In genomic region chr1:201828820-201829774, GRCh38 we compare ENCODE assay signal across 1 cellular context.
TF ChIP-seq lines count a peak whose summit lies in the region.

IPO9 (plus strand) TSS chr1:201829157; CDS start chr1:201829210, 53 bp downstream.

TF ChIP-seq in GM12878, 131 proteins besides CTCF, POLR2A, EP300 and RAD21 (continued from another document and continues in another):
- TF ChIP-seq E2F4 (IDR thresholded peaks at IDR 0.05; ENCODE audit: low read depth, low read length) (peak; percentile 77), SKIL (IDR thresholded peaks at IDR 0.05; ENCODE audit: low read depth, poor library complexity, severe bottlenecking) (no peak), BMI1 (IDR thresholded peaks at IDR 0.05; ENCODE audit: borderline replicate concordance) (no peak), SREBF2 (IDR thresholded peaks at IDR 0.05; ENCODE audit: low read length) (no peak), REST (IDR thresholded peaks at IDR 0.05; ENCODE audit: low read depth, low read length) (no peak), RB1 (IDR thresholded peaks at IDR 0.05; ENCODE audit: borderline replicate concordance) (peak; percentile 98; the same call in 1 of the 2 replicates), CBX5 (IDR thresholded peaks at IDR 0.05; ENCODE audit: low read depth) (no peak), RFX5 (IDR thresholded peaks at IDR 0.05; ENCODE audit: low read depth, low read length) (0 out of 2 replicates have a peak, but pooled peaks have one; percentile 40), SPI1 (IDR thresholded peaks at IDR 0.05; ENCODE audit: borderline replicate concordance, insufficient read depth, low read depth, low read length) (no peak), SREBF1 (IDR thresholded peaks at IDR 0.05; ENCODE audit: low read length) (no peak), MEF2A (IDR thresholded peaks at IDR 0.05; ENCODE audit: insufficient read depth, low read depth, low read length) (0 out of 2 replicates have a peak, but pooled peaks have one; percentile 55), SIN3A (IDR thresholded peaks at IDR 0.05; ENCODE audit: low read depth, low read length) (no peak), NR2F1 (conservative IDR thresholded peaks at IDR 0.05) (peak; percentile 61), ZBTB40 (IDR thresholded peaks at IDR 0.05; ENCODE audit: borderline replicate concordance) (no peak), NKRF (conservative IDR thresholded peaks at IDR 0.05) (peak; percentile 83), PKNOX1 (IDR thresholded peaks at IDR 0.05) (peak; percentile 83), NR2C2 (IDR thresholded peaks at IDR 0.05; ENCODE audit: borderline replicate concordance, control insufficient read depth, insufficient read length, low read depth) (no peak), KLF5 (IDR thresholded peaks at IDR 0.05; ENCODE audit: partially characterized antibody) (peak; percentile 87), BCL3 (IDR thresholded peaks at IDR 0.05; ENCODE audit: borderline replicate concordance, insufficient read depth, low read depth, low read length, poor library complexity, severe bottlenecking) (peak; percentile 41), ZBTB4 (CRISPR knock-in tag; IDR thresholded peaks at IDR 0.05) (no peak), STAT1 (conservative IDR thresholded peaks at IDR 0.05) (peak; percentile 90; the same call in 1 of the 2 replicates), RAD51 (IDR thresholded peaks at IDR 0.05) (no peak), ZNF274 (IDR thresholded peaks at IDR 0.05; ENCODE audit: insufficient read depth, insufficient read length) (no peak), ZNF384 (IDR thresholded peaks at IDR 0.05; ENCODE audit: borderline replicate concordance, low read depth, low read length) (no peak), HSF1 (IDR thresholded peaks at IDR 0.05; ENCODE audit: low read depth, low read length) (0 out of 2 replicates have a peak, but pooled peaks have one; percentile 29), CHD2 (IDR thresholded peaks at IDR 0.05; ENCODE audit: borderline replicate concordance, low read depth, low read length) (peak; percentile 49), NBN (IDR thresholded peaks at IDR 0.05) (peak; percentile 76; the same call in 1 of the 2 replicates), FOS (IDR thresholded peaks at IDR 0.05; ENCODE audit: borderline replicate concordance, extremely low read depth, insufficient read length) (no peak), RBBP5 (conservative IDR thresholded peaks at IDR 0.05) (peak; percentile 76; the same call in 1 of the 2 replicates), CHD4 (IDR thresholded peaks at IDR 0.05) (no peak), SMARCA5 (IDR thresholded peaks at IDR 0.05) (peak; percentile 97), SMAD1 (IDR thresholded peaks at IDR 0.05; ENCODE audit: low read depth, partially characterized antibody) (no peak), ZNF24 (IDR thresholded peaks at IDR 0.05) (peak; percentile 66), ZNF207 (IDR thresholded peaks at IDR 0.05; ENCODE audit: borderline replicate concordance) (peak; percentile 92), SIX5 (IDR thresholded peaks at IDR 0.05; ENCODE audit: low read depth, low read length, severe bottlenecking) (peak; percentile 20), IKZF2 (IDR thresholded peaks at IDR 0.05) (0 out of 4 replicates have a peak, but pooled peaks of 1 of the 2 experiments have one; percentile 3), BRCA1 (IDR thresholded peaks at IDR 0.05; ENCODE audit: low read depth, low read length) (peak; percentile 8; the same call in 1 of the 2 replicates)
